In the genomic region with DNA sequence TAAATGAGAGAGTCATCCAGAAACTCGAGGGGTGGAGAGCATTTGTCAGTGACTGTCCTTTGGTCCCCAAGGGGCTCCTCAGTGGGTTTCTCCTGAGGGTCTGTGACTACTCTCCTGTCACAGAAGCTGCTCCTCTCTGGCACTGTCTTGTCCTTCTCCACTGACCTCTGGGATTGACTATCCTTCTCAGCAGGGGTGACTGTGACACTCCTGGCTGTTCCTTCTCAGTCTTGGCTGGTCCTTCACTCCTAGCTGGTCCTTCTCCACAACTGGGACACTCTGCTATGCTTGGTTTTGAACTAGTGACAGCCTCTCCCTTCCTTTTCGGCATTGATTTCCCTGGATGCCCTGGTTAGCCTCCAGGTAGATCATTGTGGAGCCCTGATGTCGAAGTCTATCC, we compare ENCODE assay signal across 14 cellular contexts. TPM values are rescaled to one million over a fixed set of nuclear protein-coding genes. Genes with fewer than 3 reads are reported as not detected.
A peak's percentile ranks its signal among the peaks of the same experiment; 100 is the strongest.
DNase-seq lines count a peak whose midpoint lies in the region; ATAC-seq and TF ChIP-seq lines count a peak whose summit lies in the region.
"Had no signal": no experiment of that assay in that cellular context is flagged by ENCODE, and none has a peak within 500 bp of the region (broad histone marks: within the 10 kb centered on the region; RNA-seq: fewer than 3 reads in every experiment).

No MANE protein-coding gene starts in this region.

- peak overlapping the region; percentile 41 for H3K4me2 ChIP-seq in smooth muscle cell

- peaks cover 8% of the 10 kb centered on the region for H4K20me1 ChIP-seq in smooth muscle cell (ENCODE audit: low read depth)

- POLR2A ChIA-PET in WTC11 (lab: Charles Lee), result interaction anchor here (0.9 kb wide), 1 partner anchor 360 kb away, joined by 3 read pairs; no protein-coding TSS in a partner anchor

- peak overlapping the region; percentile 8; the same call in 1 of the 2 replicates for H3K4me3 ChIP-seq in iPS-20b (ENCODE audit: low read length)
- H3K4me3 ChIP-seq in smooth muscle cell, result no peak overlapping the region

- H2AFZ ChIP-seq in smooth muscle cell (ENCODE audit: low read depth), result no peak overlapping the region

- CTCF ChIA-PET in WTC11 (lab: Charles Lee), result interaction anchor here (1.0 to 1.7 kb wide), 3 partner anchors 49 to 467 kb away, joined by 3 to 4 read pairs (median 3); no protein-coding TSS in a partner anchor

- peak overlapping the region; percentile 40 for H3K27ac ChIP-seq in iPS-20b (ENCODE audit: low read length)
- H3K27ac ChIP-seq in smooth muscle cell (ENCODE audit: low read depth), result peak overlapping the region; percentile 46

- H3K9me3 Mint-ChIP-seq in WTC11, result peaks cover 8% of the 10 kb centered on the region

- TF ChIP-seq CTCF in WTC11 (IDR thresholded peaks at IDR 0.05), result no peak
- no peak for TF ChIP-seq CTCF in smooth muscle cell (IDR thresholded peaks at IDR 0.05; ENCODE audit: borderline replicate concordance, insufficient read depth, poor library complexity, severe bottlenecking)

- no peaks in the 10 kb centered on the region; the same call in 1 of the 2 replicates for H3K27me3 Mint-ChIP-seq in WTC11 (ENCODE audit: low read depth)
- H3K27me3 Mint-ChIP-seq: B cell had no signal

- peaks cover 4% of the 10 kb centered on the region for H3F3A ChIP-seq in smooth muscle cell (ENCODE audit: low read depth)

- H3K36me3 ChIP-seq in iPS-20b (ENCODE audit: insufficient read depth, low read depth, low read length) (peaks cover 72% of the 10 kb centered on the region), smooth muscle cell (ENCODE audit: low read depth) (peaks cover 11% of the 10 kb centered on the region)

- peaks cover 5% of the 10 kb centered on the region for H3K79me2 ChIP-seq in smooth muscle cell (ENCODE audit: low read depth)

- peak; percentile 8; the same call in 1 of the 2 replicates for ATAC-seq in WTC11
- no peak for ATAC-seq in GM21619 (IDR thresholded peaks at IDR 0.05; ENCODE audit: unreplicated experiment)

- peaks cover 11% of the 10 kb centered on the region for H3K4me1 ChIP-seq in iPS-20b (ENCODE audit: insufficient read depth, low read length)
- peaks cover 3% of the 10 kb centered on the region for H3K4me1 ChIP-seq in smooth muscle cell (ENCODE audit: low read depth)

- H3K36me3 Mint-ChIP-seq in WTC11, result peaks cover 70% of the 10 kb centered on the region

- H3K4me1 Mint-ChIP-seq in WTC11, result peaks cover 18% of the 10 kb centered on the region
- H3K4me1 Mint-ChIP-seq: B cell had no signal

- no peaks in the 10 kb centered on the region for H3K27me3 ChIP-seq in iPS-20b (ENCODE audit: insufficient read depth, low read length)
- no peaks in the 10 kb centered on the region for H3K27me3 ChIP-seq in smooth muscle cell (ENCODE audit: low read depth)

- H3K9ac ChIP-seq in iPS-20b (ENCODE audit: low read depth, low read length) (no peak overlapping the region), smooth muscle cell (ENCODE audit: low read depth) (no peak overlapping the region)

- peak overlapping the region; percentile 74 for H3K27ac Mint-ChIP-seq in WTC11
- H3K27ac Mint-ChIP-seq: B cell had no signal

- 80% methylated on average over 3 of the region's 3 CpGs for WGBS in smooth muscle cell (ENCODE audit: low lambda C conversion rate)

- no peaks in the 10 kb centered on the region for H3K9me3 ChIP-seq in iPS-20b (ENCODE audit: insufficient read depth, low read depth, low read length)
- no peaks in the 10 kb centered on the region for H3K9me3 ChIP-seq in smooth muscle cell (replicated peaks; ENCODE audit: low read depth)

- no peak overlapping the region for H3K4me3 Mint-ChIP-seq in WTC11
- H3K4me3 Mint-ChIP-seq: B cell had no signal

- DNase-seq in activated CD8-positive, alpha-beta memory T cell treated with anti-CD3 and anti-CD28 coated beads, Interleukin-2, amount 50 U/mL, for 48 hours, result peak; percentile 36
- no peak for DNase-seq in activated CD8-positive, alpha-beta memory T cell treated with anti-CD3 and anti-CD28 coated beads, Interleukin-2, amount 50 U/mL, for 4 hours
- DNase-seq in WTC11 (ENCODE audit: low spot score) (no peak), smooth muscle cell (lab: John Stamatoyannopoulos, UW; ENCODE audit: unreplicated experiment) (no peak), NOMO-1 treated with dmso at 0.1 percent for 144 hours (lab: John Stamatoyannopoulos, UW; ENCODE audit: unreplicated experiment) (no peak), EL (no peak)
- DNase-seq: activated gamma-delta T cell; KBM-7; NCI-H69; SHP77; stimulated activated CD4-positive, alpha-beta T cell treated with anti-CD3 and anti-CD28 coated beads, Interleukin-4, amount 100 ng/mL, for 1 hour had no signal

TF ChIP-seq in WTC11, 78 proteins besides CTCF, POLR2A, EP300 and RAD21:
- TF ChIP-seq FOXJ3 (CRISPR knock-in tag; IDR thresholded peaks at IDR 0.05; ENCODE audit: borderline replicate concordance), result no peak

RNA-seq across cellular contexts. Expression of a gene that starts 33.5 kb away (rescaled TPM):
- total RNA-seq in WTC11 (2021) (79.0 to 98.1 TPM (median 91.8 TPM) in 3 replicates), smooth muscle cell (127 and 129 TPM in 2 replicates)
- 225 and 286 TPM in 2 replicates for polyA plus RNA-seq in smooth muscle cell

RNA-seq across cellular contexts. Expression of a gene that starts 38.8 kb away (rescaled TPM):
- total RNA-seq in WTC11 (2021) (0.27 to 0.39 TPM (median 0.28 TPM) in 3 replicates), smooth muscle cell (0.13 and 1.3 TPM in 2 replicates)
- polyA plus RNA-seq in smooth muscle cell, result 1.2 and 1.3 TPM in 2 replicates

RNA-seq across cellular contexts. Expression of a gene that starts 51.1 kb away (rescaled TPM):
- 18.8 to 22.1 TPM (median 21.2 TPM) in 3 replicates for total RNA-seq in WTC11 (2021)
- 29.0 and 35.0 TPM in 2 replicates for total RNA-seq in smooth muscle cell
- polyA plus RNA-seq in smooth muscle cell, result 15.1 and 15.3 TPM in 2 replicates
